Comparison of ENCODE assay signal across 35 cellular contexts in the genomic region with DNA sequence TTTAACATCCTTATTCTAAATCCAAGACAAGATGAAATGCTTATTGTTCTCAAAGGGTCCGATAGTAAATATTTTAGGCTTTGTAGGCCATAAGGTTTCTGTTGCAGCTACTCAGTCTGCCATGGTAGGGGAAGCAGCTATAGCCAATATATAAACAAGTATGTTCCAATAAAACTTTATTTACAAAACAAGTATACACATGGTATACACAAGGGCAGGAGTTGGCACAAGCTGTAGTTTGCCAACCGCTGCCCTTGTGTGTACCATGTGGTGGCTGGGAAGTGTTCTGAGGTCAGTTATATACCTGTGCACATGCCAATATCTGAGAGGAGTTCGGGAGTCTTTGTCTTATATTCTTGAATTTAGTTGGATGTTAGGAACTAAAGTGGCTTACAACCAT.
DNase-seq lines count a peak whose midpoint lies in the region; ATAC-seq, FAIRE-seq and TF ChIP-seq lines count a peak whose summit lies in the region.
"Had no signal": no experiment of that assay in that cellular context is flagged by ENCODE, and none has a peak within 500 bp of the region (broad histone marks: within the 10 kb centered on the region; RNA-seq: fewer than 3 reads in every experiment).

No MANE protein-coding gene starts in this region.

- no peaks in the 10 kb centered on the region for H3K9me3 ChIP-seq in HepG2 (ENCODE audit: low read length)
- H3K9me3 ChIP-seq in right lobe of liver = no peaks in the 10 kb centered on the region
- H3K9me3 ChIP-seq in GM12878 (replicated peaks; ENCODE audit: control insufficient read depth, insufficient read depth, low read length) = no peaks in the 10 kb centered on the region
- H3K9me3 ChIP-seq in K562 (replicated peaks; ENCODE audit: control insufficient read depth, insufficient read depth, low read depth, low read length) = no peaks in the 10 kb centered on the region
- H3K9me3 ChIP-seq: A549, BE2C, BLaER1, Caco-2 had no signal

- no peak for TF ChIP-seq EP300 in HepG2 (IDR thresholded peaks at IDR 0.05; ENCODE audit: low read depth in 2 of 2, low read length in 2 of 2)
- TF ChIP-seq EP300 in HepG2 (CRISPR knock-in tag; IDR thresholded peaks at IDR 0.05; ENCODE audit: borderline replicate concordance) = no peak
- TF ChIP-seq EP300 in GM12878 (IDR thresholded peaks at IDR 0.05; ENCODE audit: borderline replicate concordance in 1 of 2, control insufficient read depth in 1 of 2, low read depth in 2 of 2, low read length in 2 of 2) = no peak
- no peak for TF ChIP-seq EP300 in K562 (IDR thresholded peaks at IDR 0.05; ENCODE audit: low read length)

- H2AFZ ChIP-seq in HepG2 (ENCODE audit: low read length) (no peak overlapping the region), GM12878 (ENCODE audit: control insufficient read depth, low read depth, low read length) (no peak overlapping the region), K562 (ENCODE audit: low read depth, low read length) (no peak overlapping the region)

- H3K4me1 ChIP-seq in HepG2 (ENCODE audit: insufficient read depth, low read length) (no peaks in the 10 kb centered on the region), right lobe of liver (no peaks in the 10 kb centered on the region), GM12878 (ENCODE audit: control insufficient read depth, insufficient read depth, low read length) (no peaks in the 10 kb centered on the region), K562 (replicated peaks in 1 of 2; ENCODE audit: control insufficient read depth in 2 of 2, insufficient read depth in 2 of 2, low read length in 2 of 2) (no peaks in the 10 kb centered on the region)
- H3K4me1 ChIP-seq: BE2C; BLaER1; BLaER1 treated with 17β-estradiol and CSF1 and Interleukin-3, amounts not matched to agents 10 nM and 100 nM; Caco-2 had no signal

- RAD21 ChIA-PET in GM12878 (lab: Charles Lee; ENCODE audit: unreplicated experiment) = interaction anchor here (1.4 kb wide), 1 partner anchor 105 kb away, joined by 3 read pairs; no protein-coding TSS in a partner anchor

- H4K20me1 ChIP-seq in HepG2 (ENCODE audit: insufficient read depth, low read length) (no peaks in the 10 kb centered on the region), GM12878 (ENCODE audit: control insufficient read depth, insufficient read depth) (no peaks in the 10 kb centered on the region), K562 (replicated peaks; ENCODE audit: control insufficient read depth, insufficient read depth, low read length) (no peaks in the 10 kb centered on the region; the same call in 1 of the 2 replicates)
- H4K20me1 ChIP-seq: BLaER1; BLaER1 treated with 17β-estradiol and CSF1 and Interleukin-3, amounts not matched to agents 10 nM and 100 nM had no signal

- H3K27me3 ChIP-seq in HepG2 (ENCODE audit: control insufficient read depth in 1 of 2, insufficient read depth in 2 of 2, low read length in 2 of 2) = no peaks in the 10 kb centered on the region
- H3K27me3 ChIP-seq in right lobe of liver = no peaks in the 10 kb centered on the region
- H3K27me3 ChIP-seq in GM12878 (replicated peaks in 1 of 2; ENCODE audit: control insufficient read depth in 2 of 2, insufficient read depth in 2 of 2, low read length in 1 of 2) = no peaks in the 10 kb centered on the region
- H3K27me3 ChIP-seq in K562 (ENCODE audit: control insufficient read depth in 2 of 2, insufficient read depth in 2 of 2, low read length in 2 of 2) = peaks cover 14 to 32% of the 10 kb centered on the region in 2 experiments; a peak in 4 of 5 replicates
- H3K27me3 ChIP-seq: BE2C; BLaER1; BLaER1 treated with 17β-estradiol and CSF1 and Interleukin-3, amounts not matched to agents 10 nM and 100 nM had no signal

- BruUV-seq in HepG2 (replicated peaks; lab: Mats Ljungman, UMichigan) (no TSS peak), GM12878 (replicated peaks; lab: Mats Ljungman, UMichigan) (no TSS peak), K562 (replicated peaks; lab: Mats Ljungman, UMichigan) (no TSS peak)

- 95% methylated on average over 3 of the region's 3 CpGs for WGBS in HepG2 (ENCODE audit: low lambda C conversion rate)
- 100% methylated on average over 2 of the region's 3 CpGs for WGBS in right lobe of liver (ENCODE audit: insufficient coverage, low coverage, low lambda C conversion rate, missing lambda C conversion rate)
- WGBS in GM12878 (ENCODE audit: insufficient coverage, insufficient replicate concordance, low lambda C conversion rate, missing lambda C conversion rate) = 98% methylated on average over 3 of the region's 3 CpGs
- WGBS in K562 (ENCODE audit: insufficient coverage, low coverage, missing lambda C conversion rate) = 0% methylated on average over 3 of the region's 3 CpGs

- H3K9me1 ChIP-seq in K562 (ENCODE audit: control insufficient read depth, insufficient read depth, low read length) = no peaks in the 10 kb centered on the region

- in situ Hi-C loops in HepG2 (cut with HindIII; ENCODE audit: extremely low pct_ligation_motif_present, low pct_unique_long_range_greater_than_20kb) = no loop called here
- in situ Hi-C loops in GM12878 (cut with MboI) = no loop called here
- in situ Hi-C loops in K562 (cut with MboI) = no loop called here

- H3K9ac ChIP-seq in HepG2 (ENCODE audit: insufficient read depth, low read depth, low read length) (no peak overlapping the region), GM12878 (ENCODE audit: control insufficient read depth, insufficient read depth, low read length) (no peak overlapping the region), K562 (ENCODE audit: insufficient read depth in 1 of 2, low read depth in 2 of 2, low read length in 2 of 2) (no peak overlapping the region)
- H3K9ac ChIP-seq: BLaER1; BLaER1 treated with 17β-estradiol and CSF1 and Interleukin-3, amounts not matched to agents 10 nM and 100 nM had no signal

- H3K4me2 ChIP-seq in HepG2 (ENCODE audit: low read depth, low read length) (no peak overlapping the region), GM12878 (ENCODE audit: control insufficient read depth, insufficient read depth) (no peak overlapping the region), K562 (ENCODE audit: insufficient read depth, low read length) (no peak overlapping the region)
- H3K4me2 ChIP-seq: A549; BLaER1; BLaER1 treated with 17β-estradiol and CSF1 and Interleukin-3, amounts not matched to agents 10 nM and 100 nM had no signal

- ATAC-seq in HepG2 (no peak), right lobe of liver (no peak), GM12878 (no peak), K562 (no peak), GM19463 (IDR thresholded peaks at IDR 0.05; ENCODE audit: unreplicated experiment) (no peak)
- ATAC-seq: A549; CD8-positive, alpha-beta T cell had no signal

- H3K4me3 ChIP-seq in HepG2 (replicated peaks in 1 of 3; ENCODE audit: insufficient read depth in 1 of 3, low read depth in 2 of 3, low read length in 3 of 3) (no peak overlapping the region), right lobe of liver (no peak overlapping the region), LNCaP clone FGC (ENCODE audit: low read depth, low read length) (no peak overlapping the region), GM12878 (no peak overlapping the region), K562 (no peak overlapping the region)
- H3K4me3 ChIP-seq: A549; BLaER1; BLaER1 treated with 17β-estradiol and CSF1 and Interleukin-3, amounts not matched to agents 10 nM and 100 nM had no signal

- SMC1A ChIA-PET in GM12878 (lab: Charles Lee; ENCODE audit: uncharacterized antibody, unreplicated experiment) = interaction anchor here (0.7 to 2.9 kb wide), 6 partner anchors 8 to 240 kb away, joined by 3 to 10 read pairs (median 6); no protein-coding TSS in a partner anchor

- intact Hi-C loops in HepG2 (cut with micrococcal nuclease; ENCODE audit: unreplicated experiment) (no loop called here), right lobe of liver (cut with DNase I) (no loop called here), GM12878 (cut with micrococcal nuclease; ENCODE audit: unreplicated experiment) (no loop called here), K562 (cut with micrococcal nuclease) (no loop called here)

- TF ChIP-seq POLR2A in HepG2 (IDR thresholded peaks at IDR 0.05; ENCODE audit: insufficient read depth in 1 of 2, low read depth in 2 of 2, low read length in 2 of 2) = no peak
- no peak for TF ChIP-seq POLR2A in right lobe of liver (IDR thresholded peaks at IDR 0.05)
- TF ChIP-seq POLR2A in GM12878 (IDR thresholded peaks at IDR 0.05; ENCODE audit: low read depth, low read length) = no peak
- no peak for TF ChIP-seq POLR2A in K562 (conservative IDR thresholded peaks at IDR 0.05)

- no peak for FAIRE-seq in HepG2 (lab: Jason Lieb, UNC)
- FAIRE-seq in GM12878 (lab: Jason Lieb, UNC) = no peak
- FAIRE-seq in K562 (lab: Jason Lieb, UNC) = no peak
- FAIRE-seq: A204.1, A549, D721Med had no signal

- no peaks in the 10 kb centered on the region for H3K36me3 ChIP-seq in HepG2 (replicated peaks in 1 of 2; ENCODE audit: control insufficient read depth in 1 of 2, insufficient read depth in 2 of 2, low read length in 2 of 2)
- H3K36me3 ChIP-seq in right lobe of liver = no peaks in the 10 kb centered on the region
- H3K36me3 ChIP-seq in GM12878 (ENCODE audit: control insufficient read depth in 2 of 2, insufficient read depth in 2 of 2, low read length in 1 of 2) = no peaks in the 10 kb centered on the region
- H3K36me3 ChIP-seq in K562 (ENCODE audit: control insufficient read depth, insufficient read depth, low read length) = no peaks in the 10 kb centered on the region
- H3K36me3 ChIP-seq: BE2C had no signal

- H3K27ac ChIP-seq in HepG2 (ENCODE audit: extremely low read length, insufficient read depth, low read length) (no peak overlapping the region), right lobe of liver (no peak overlapping the region), GM12878 (ENCODE audit: control insufficient read depth, insufficient read depth) (no peak overlapping the region), K562 (ENCODE audit: extremely low read depth, low read depth, low read length) (no peak overlapping the region)
- H3K27ac ChIP-seq: 22Rv1; A549; BLaER1; BLaER1 treated with 17β-estradiol and CSF1 and Interleukin-3, amounts not matched to agents 10 nM and 100 nM; C4-2B had no signal

- CTCF ChIA-PET in HepG2 (lab: Yijun Ruan, JAX; ENCODE audit: low intra/inter-chr PET ratio, low total read pairs) (no interaction called here), GM12878 (lab: Yijun Ruan, JAX) (interaction anchor here (1.0 kb wide), 1 partner anchor 15 kb away, joined by 3 read pairs; no protein-coding TSS in a partner anchor), K562 (lab: Yijun Ruan, JAX; ENCODE audit: low intra/inter-chr PET ratio) (no interaction called here)

- no peaks in the 10 kb centered on the region for H3K79me2 ChIP-seq in HepG2 (ENCODE audit: insufficient read depth, low read length)
- H3K79me2 ChIP-seq in GM12878 (ENCODE audit: control insufficient read depth, insufficient read depth, low read length) = no peaks in the 10 kb centered on the region
- H3K79me2 ChIP-seq in K562 (ENCODE audit: control insufficient read depth, insufficient read depth, low read length) = no peaks in the 10 kb centered on the region

- DNase-seq in HepG2 (ENCODE audit: low spot score) (no peak), right lobe of liver (no peak), LNCaP clone FGC (ENCODE audit: low read depth) (peak; percentile 26), GM12878 (ENCODE audit: low read depth, low spot score) (no peak), K562 (ENCODE audit: extremely low read depth in 1 of 4, low spot score in 3 of 4) (no peak), amniotic stem cell (lab: John Stamatoyannopoulos, UW) (no peak), NCI-H82 (lab: John Stamatoyannopoulos, UW) (no peak)
- DNase-seq: 8988T; ACHN; AML-193; BE2C; C1 segment of cervical spinal cord; Caco-2; Calu3; CD4-positive, alpha-beta memory T cell; CD4-positive, alpha-beta T cell; CD4-positive, CD25-positive, alpha-beta regulatory T cell; CD8-positive, alpha-beta memory T cell; CD8-positive, alpha-beta T cell; COR-L47; DMS 273 treated with DMSO at 0.1 percent for 48 hours; DMS153; DMS53; DMS79; DMS79 treated with DMSO at 0.1 percent for 48 hours; DND-41; EL had no signal

- TF ChIP-seq RAD21 in HepG2 (CRISPR knock-in tag; IDR thresholded peaks at IDR 0.05) (no peak), GM12878 (IDR thresholded peaks at IDR 0.05; ENCODE audit: insufficient read depth, low read depth, low read length) (no peak), K562 (CRISPR knock-in tag; conservative IDR thresholded peaks at IDR 0.05 in 1 of 2, IDR thresholded peaks at IDR 0.05 in 1 of 2) (no peak)

- no peak for TF ChIP-seq CTCF in HepG2 (CRISPR knock-in tag; IDR thresholded peaks at IDR 0.05)
- no peak for TF ChIP-seq CTCF in right lobe of liver (IDR thresholded peaks at IDR 0.05)
- no peak for TF ChIP-seq CTCF in LNCaP clone FGC (IDR thresholded peaks at IDR 0.05; ENCODE audit: control insufficient read depth, extremely low read depth, insufficient read depth)
- TF ChIP-seq CTCF in GM12878 (IDR thresholded peaks at IDR 0.05 in 2 of 3, conservative IDR thresholded peaks at IDR 0.05 in 1 of 3; ENCODE audit: control insufficient read depth in 2 of 3, extremely low read depth in 1 of 3, insufficient read depth in 1 of 3, low read depth in 3 of 3, low read length in 3 of 3) = no peak
- TF ChIP-seq CTCF in K562 (IDR thresholded peaks at IDR 0.05 in 2 of 3, conservative IDR thresholded peaks at IDR 0.05 in 1 of 3; ENCODE audit: insufficient read depth in 2 of 3, low read depth in 1 of 3, low read length in 3 of 3) = no peak

- POLR2A ChIA-PET in HepG2 (lab: Yijun Ruan, JAX) = no interaction called here
- POLR2A ChIA-PET in GM12878 (lab: Charles Lee) = interaction anchor here (0.7 to 5.0 kb wide), 2 partner anchors 13 to 423 kb away, joined by 3 to 15 read pairs; no protein-coding TSS in a partner anchor
- POLR2A ChIA-PET in K562 (lab: Yijun Ruan, JAX) = interaction anchor here (0.7 kb wide), 1 partner anchor 1168 kb away, joined by 3 read pairs; no protein-coding TSS in a partner anchor
